1 cellular context compared by ENCODE assay signal in the genomic region with DNA sequence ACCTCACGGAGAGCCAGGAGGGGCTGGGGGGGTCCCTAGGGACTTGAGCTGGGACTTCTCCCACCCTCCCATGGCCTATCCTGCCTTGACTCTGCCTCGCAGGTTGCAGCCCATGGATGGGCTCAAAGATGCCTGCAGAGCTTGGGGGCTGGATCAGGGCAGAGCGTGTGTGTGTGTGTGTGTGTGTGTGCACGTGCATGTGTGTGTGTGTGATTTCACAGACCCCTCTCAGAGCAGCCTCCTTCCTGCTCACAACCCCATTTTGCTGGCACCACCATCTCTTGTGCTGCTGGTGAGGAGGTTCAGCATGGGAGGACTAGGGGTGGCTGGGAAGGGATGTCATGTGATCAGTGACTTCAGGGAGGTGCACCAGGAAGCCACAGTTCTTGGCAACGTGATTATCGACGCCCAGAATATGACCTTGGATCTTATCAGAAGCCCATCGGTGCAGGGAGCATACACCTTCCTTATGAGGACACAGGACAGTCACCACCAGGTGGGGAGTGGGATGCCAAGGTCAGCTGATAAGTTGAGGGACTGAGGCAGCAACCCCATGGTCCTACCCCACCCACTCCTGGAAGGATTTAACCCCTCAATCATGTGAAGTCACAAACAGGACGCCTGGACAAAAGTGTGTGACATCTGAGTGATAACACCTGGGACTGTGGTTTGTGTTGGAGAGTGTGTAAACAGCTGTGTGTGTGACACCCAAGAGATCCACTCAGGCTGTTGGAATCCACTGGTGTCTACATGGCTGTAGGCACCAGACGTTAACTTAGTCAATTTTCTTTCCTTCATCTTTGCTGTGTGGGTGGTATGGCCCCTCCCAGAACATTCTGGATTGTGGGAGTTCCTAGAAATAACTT.
TF ChIP-seq lines count a peak whose summit lies in the region.

No MANE protein-coding gene starts in this region.

TF ChIP-seq in K562, 482 proteins besides CTCF, POLR2A, EP300 and RAD21 (continued from another document and continues in another):
- TF ChIP-seq, protein P1, sequence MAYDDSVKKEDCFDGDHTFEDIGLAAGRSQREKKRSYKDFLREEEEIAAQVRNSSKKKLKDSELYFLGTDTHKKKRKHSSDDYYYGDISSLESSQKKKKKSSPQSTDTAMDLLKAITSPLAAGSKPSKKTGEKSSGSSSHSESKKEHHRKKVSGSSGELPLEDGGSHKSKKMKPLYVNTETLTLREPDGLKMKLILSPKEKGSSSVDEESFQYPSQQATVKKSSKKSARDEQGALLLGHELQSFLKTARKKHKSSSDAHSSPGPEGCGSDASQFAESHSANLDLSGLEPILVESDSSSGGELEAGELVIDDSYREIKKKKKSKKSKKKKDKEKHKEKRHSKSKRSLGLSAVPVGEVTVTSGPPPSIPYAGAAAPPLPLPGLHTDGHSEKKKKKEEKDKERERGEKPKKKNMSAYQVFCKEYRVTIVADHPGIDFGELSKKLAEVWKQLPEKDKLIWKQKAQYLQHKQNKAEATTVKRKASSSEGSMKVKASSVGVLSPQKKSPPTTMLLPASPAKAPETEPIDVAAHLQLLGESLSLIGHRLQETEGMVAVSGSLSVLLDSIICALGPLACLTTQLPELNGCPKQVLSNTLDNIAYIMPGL (CRISPR knock-in tag; IDR thresholded peaks at IDR 0.05) = no peak
- no peak for TF ChIP-seq RB1 (IDR thresholded peaks at IDR 0.05; ENCODE audit: low read depth)
- TF ChIP-seq, protein P2, sequence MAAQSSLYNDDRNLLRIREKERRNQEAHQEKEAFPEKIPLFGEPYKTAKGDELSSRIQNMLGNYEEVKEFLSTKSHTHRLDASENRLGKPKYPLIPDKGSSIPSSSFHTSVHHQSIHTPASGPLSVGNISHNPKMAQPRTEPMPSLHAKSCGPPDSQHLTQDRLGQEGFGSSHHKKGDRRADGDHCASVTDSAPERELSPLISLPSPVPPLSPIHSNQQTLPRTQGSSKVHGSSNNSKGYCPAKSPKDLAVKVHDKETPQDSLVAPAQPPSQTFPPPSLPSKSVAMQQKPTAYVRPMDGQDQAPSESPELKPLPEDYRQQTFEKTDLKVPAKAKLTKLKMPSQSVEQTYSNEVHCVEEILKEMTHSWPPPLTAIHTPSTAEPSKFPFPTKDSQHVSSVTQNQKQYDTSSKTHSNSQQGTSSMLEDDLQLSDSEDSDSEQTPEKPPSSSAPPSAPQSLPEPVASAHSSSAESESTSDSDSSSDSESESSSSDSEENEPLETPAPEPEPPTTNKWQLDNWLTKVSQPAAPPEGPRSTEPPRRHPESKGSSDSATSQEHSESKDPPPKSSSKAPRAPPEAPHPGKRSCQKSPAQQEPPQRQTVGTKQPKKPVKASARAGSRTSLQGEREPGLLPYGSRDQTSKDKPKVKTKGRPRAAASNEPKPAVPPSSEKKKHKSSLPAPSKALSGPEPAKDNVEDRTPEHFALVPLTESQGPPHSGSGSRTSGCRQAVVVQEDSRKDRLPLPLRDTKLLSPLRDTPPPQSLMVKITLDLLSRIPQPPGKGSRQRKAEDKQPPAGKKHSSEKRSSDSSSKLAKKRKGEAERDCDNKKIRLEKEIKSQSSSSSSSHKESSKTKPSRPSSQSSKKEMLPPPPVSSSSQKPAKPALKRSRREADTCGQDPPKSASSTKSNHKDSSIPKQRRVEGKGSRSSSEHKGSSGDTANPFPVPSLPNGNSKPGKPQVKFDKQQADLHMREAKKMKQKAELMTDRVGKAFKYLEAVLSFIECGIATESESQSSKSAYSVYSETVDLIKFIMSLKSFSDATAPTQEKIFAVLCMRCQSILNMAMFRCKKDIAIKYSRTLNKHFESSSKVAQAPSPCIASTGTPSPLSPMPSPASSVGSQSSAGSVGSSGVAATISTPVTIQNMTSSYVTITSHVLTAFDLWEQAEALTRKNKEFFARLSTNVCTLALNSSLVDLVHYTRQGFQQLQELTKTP (IDR thresholded peaks at IDR 0.05; ENCODE audit: low read depth in 1 of 2, partially characterized antibody in 2 of 2) = no peak
- TF ChIP-seq ZFPM2 (CRISPR knock-in tag; IDR thresholded peaks at IDR 0.05) = no peak
- TF ChIP-seq, protein P3, sequence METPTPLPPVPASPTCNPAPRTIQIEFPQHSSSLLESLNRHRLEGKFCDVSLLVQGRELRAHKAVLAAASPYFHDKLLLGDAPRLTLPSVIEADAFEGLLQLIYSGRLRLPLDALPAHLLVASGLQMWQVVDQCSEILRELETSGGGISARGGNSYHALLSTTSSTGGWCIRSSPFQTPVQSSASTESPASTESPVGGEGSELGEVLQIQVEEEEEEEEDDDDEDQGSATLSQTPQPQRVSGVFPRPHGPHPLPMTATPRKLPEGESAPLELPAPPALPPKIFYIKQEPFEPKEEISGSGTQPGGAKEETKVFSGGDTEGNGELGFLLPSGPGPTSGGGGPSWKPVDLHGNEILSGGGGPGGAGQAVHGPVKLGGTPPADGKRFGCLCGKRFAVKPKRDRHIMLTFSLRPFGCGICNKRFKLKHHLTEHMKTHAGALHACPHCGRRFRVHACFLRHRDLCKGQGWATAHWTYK (CRISPR knock-in tag; IDR thresholded peaks at IDR 0.05) = no peak
- TF ChIP-seq KLF13 (tag; IDR thresholded peaks at IDR 0.05; ENCODE audit: borderline replicate concordance, low read depth) = no peak
- TF ChIP-seq U2AF2 (optimal IDR thresholded peaks at IDR 0.05; ENCODE audit: low read depth, low read length) = no peak
- TF ChIP-seq, protein P4, sequence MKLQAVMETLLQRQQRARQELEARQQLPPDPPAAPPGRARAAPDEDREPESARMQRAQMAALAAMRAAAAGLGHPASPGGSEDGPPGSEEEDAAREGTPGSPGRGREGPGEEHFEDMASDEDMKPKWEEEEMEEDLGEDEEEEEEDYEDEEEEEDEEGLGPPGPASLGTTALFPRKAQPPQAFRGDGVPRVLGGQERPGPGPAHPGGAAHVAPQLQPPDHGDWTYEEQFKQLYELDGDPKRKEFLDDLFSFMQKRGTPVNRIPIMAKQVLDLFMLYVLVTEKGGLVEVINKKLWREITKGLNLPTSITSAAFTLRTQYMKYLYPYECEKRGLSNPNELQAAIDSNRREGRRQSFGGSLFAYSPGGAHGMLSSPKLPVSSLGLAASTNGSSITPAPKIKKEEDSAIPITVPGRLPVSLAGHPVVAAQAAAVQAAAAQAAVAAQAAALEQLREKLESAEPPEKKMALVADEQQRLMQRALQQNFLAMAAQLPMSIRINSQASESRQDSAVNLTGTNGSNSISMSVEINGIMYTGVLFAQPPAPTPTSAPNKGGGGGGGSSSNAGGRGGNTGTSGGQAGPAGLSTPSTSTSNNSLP (IDR thresholded peaks at IDR 0.05; ENCODE audit: borderline replicate concordance, low read depth, low read length) = no peak
- no peak for TF ChIP-seq RHOXF2B (CRISPR knock-in tag; conservative IDR thresholded peaks at IDR 0.05)
- no peak for TF ChIP-seq CHD2 (IDR thresholded peaks at IDR 0.05; ENCODE audit: low read depth, low read length)
- TF ChIP-seq HMG20B (CRISPR knock-in tag; IDR thresholded peaks at IDR 0.05) = no peak
- peak; percentile 40; the same call in 1 of the 2 replicates for TF ChIP-seq ZNF431 (CRISPR knock-in tag; IDR thresholded peaks at IDR 0.05)
- TF ChIP-seq FUS (optimal IDR thresholded peaks at IDR 0.05; ENCODE audit: low read depth, low read length) = no peak
- TF ChIP-seq GATAD2B (IDR thresholded peaks at IDR 0.05; ENCODE audit: borderline replicate concordance) = no peak
- TF ChIP-seq ZNF75A (CRISPR knock-in tag; IDR thresholded peaks at IDR 0.05) = no peak
- TF ChIP-seq, protein P5, sequence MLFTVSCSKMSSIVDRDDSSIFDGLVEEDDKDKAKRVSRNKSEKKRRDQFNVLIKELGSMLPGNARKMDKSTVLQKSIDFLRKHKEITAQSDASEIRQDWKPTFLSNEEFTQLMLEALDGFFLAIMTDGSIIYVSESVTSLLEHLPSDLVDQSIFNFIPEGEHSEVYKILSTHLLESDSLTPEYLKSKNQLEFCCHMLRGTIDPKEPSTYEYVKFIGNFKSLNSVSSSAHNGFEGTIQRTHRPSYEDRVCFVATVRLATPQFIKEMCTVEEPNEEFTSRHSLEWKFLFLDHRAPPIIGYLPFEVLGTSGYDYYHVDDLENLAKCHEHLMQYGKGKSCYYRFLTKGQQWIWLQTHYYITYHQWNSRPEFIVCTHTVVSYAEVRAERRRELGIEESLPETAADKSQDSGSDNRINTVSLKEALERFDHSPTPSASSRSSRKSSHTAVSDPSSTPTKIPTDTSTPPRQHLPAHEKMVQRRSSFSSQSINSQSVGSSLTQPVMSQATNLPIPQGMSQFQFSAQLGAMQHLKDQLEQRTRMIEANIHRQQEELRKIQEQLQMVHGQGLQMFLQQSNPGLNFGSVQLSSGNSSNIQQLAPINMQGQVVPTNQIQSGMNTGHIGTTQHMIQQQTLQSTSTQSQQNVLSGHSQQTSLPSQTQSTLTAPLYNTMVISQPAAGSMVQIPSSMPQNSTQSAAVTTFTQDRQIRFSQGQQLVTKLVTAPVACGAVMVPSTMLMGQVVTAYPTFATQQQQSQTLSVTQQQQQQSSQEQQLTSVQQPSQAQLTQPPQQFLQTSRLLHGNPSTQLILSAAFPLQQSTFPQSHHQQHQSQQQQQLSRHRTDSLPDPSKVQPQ (CRISPR knock-in tag; IDR thresholded peaks at IDR 0.05; ENCODE audit: borderline replicate concordance) = no peak
- TF ChIP-seq NR2C2 (CRISPR knock-in tag; IDR thresholded peaks at IDR 0.05) = no peak
- TF ChIP-seq NR2C2 (tag; IDR thresholded peaks at IDR 0.05) = peak; percentile 53
- no peak for TF ChIP-seq NFE2 (IDR thresholded peaks at IDR 0.05; ENCODE audit: low read depth)
- TF ChIP-seq ZEB2 (IDR thresholded peaks at IDR 0.05) = 0 out of 2 replicates have a peak, but pooled peaks have one; percentile 22
- no peak for TF ChIP-seq RBBP5 (IDR thresholded peaks at IDR 0.05; ENCODE audit: borderline replicate concordance, insufficient read depth, low read length, poor library complexity, severe bottlenecking)
- TF ChIP-seq, protein P6, sequence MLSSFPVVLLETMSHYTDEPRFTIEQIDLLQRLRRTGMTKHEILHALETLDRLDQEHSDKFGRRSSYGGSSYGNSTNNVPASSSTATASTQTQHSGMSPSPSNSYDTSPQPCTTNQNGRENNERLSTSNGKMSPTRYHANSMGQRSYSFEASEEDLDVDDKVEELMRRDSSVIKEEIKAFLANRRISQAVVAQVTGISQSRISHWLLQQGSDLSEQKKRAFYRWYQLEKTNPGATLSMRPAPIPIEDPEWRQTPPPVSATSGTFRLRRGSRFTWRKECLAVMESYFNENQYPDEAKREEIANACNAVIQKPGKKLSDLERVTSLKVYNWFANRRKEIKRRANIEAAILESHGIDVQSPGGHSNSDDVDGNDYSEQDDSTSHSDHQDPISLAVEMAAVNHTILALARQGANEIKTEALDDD (IDR thresholded peaks at IDR 0.05) = no peak
- no peak for TF ChIP-seq ZNF239 (CRISPR knock-in tag; IDR thresholded peaks at IDR 0.05)
- TF ChIP-seq, protein P7, sequence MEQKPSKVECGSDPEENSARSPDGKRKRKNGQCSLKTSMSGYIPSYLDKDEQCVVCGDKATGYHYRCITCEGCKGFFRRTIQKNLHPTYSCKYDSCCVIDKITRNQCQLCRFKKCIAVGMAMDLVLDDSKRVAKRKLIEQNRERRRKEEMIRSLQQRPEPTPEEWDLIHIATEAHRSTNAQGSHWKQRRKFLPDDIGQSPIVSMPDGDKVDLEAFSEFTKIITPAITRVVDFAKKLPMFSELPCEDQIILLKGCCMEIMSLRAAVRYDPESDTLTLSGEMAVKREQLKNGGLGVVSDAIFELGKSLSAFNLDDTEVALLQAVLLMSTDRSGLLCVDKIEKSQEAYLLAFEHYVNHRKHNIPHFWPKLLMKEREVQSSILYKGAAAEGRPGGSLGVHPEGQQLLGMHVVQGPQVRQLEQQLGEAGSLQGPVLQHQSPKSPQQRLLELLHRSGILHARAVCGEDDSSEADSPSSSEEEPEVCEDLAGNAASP (IDR thresholded peaks at IDR 0.05) = no peak
- no peak for TF ChIP-seq NONO (IDR thresholded peaks at IDR 0.05; ENCODE audit: low read depth in 2 of 2, low read length in 1 of 2)
- TF ChIP-seq ZNF586 (CRISPR knock-in tag; conservative IDR thresholded peaks at IDR 0.05) = no peak
- no peak for TF ChIP-seq POLR2B (IDR thresholded peaks at IDR 0.05; ENCODE audit: low read depth, partially characterized antibody)
- no peak for TF ChIP-seq ATF7 (IDR thresholded peaks at IDR 0.05)
- TF ChIP-seq CREBBP (IDR thresholded peaks at IDR 0.05; ENCODE audit: low read depth, low read length) = no peak
- TF ChIP-seq BDP1 (IDR thresholded peaks at IDR 0.05; ENCODE audit: insufficient read depth, insufficient read length) = no peak
- TF ChIP-seq ELF1 (tag; IDR thresholded peaks at IDR 0.05) = peak; percentile 59
- TF ChIP-seq, protein P8, sequence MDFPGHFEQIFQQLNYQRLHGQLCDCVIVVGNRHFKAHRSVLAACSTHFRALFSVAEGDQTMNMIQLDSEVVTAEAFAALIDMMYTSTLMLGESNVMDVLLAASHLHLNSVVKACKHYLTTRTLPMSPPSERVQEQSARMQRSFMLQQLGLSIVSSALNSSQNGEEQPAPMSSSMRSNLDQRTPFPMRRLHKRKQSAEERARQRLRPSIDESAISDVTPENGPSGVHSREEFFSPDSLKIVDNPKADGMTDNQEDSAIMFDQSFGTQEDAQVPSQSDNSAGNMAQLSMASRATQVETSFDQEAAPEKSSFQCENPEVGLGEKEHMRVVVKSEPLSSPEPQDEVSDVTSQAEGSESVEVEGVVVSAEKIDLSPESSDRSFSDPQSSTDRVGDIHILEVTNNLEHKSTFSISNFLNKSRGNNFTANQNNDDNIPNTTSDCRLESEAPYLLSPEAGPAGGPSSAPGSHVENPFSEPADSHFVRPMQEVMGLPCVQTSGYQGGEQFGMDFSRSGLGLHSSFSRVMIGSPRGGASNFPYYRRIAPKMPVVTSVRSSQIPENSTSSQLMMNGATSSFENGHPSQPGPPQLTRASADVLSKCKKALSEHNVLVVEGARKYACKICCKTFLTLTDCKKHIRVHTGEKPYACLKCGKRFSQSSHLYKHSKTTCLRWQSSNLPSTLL (IDR thresholded peaks at IDR 0.05) = no peak
- TF ChIP-seq, protein P9, sequence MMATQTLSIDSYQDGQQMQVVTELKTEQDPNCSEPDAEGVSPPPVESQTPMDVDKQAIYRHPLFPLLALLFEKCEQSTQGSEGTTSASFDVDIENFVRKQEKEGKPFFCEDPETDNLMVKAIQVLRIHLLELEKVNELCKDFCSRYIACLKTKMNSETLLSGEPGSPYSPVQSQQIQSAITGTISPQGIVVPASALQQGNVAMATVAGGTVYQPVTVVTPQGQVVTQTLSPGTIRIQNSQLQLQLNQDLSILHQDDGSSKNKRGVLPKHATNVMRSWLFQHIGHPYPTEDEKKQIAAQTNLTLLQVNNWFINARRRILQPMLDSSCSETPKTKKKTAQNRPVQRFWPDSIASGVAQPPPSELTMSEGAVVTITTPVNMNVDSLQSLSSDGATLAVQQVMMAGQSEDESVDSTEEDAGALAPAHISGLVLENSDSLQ (IDR thresholded peaks at IDR 0.05) = no peak
- TF ChIP-seq RFX7 (CRISPR knock-in tag; IDR thresholded peaks at IDR 0.05) = no peak
- TF ChIP-seq HDAC1 (IDR thresholded peaks at IDR 0.05) = no peak
- no peak for TF ChIP-seq ZNF133 (CRISPR knock-in tag; IDR thresholded peaks at IDR 0.05)
- TF ChIP-seq, protein P10, sequence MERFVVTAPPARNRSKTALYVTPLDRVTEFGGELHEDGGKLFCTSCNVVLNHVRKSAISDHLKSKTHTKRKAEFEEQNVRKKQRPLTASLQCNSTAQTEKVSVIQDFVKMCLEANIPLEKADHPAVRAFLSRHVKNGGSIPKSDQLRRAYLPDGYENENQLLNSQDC (CRISPR knock-in tag; IDR thresholded peaks at IDR 0.05) = no peak
- no peak for TF ChIP-seq YY1 (IDR thresholded peaks at IDR 0.05; ENCODE audit: borderline replicate concordance in 1 of 3, control insufficient read depth in 1 of 3, extremely low read depth in 1 of 3, insufficient read depth in 3 of 3, insufficient read length in 1 of 3, insufficient replicate concordance in 2 of 3, low read depth in 1 of 3, low read length in 2 of 3)
- 0 out of 2 replicates have a peak, but pooled peaks have one; percentile 42 for TF ChIP-seq HDAC8 (tag; IDR thresholded peaks at IDR 0.05)
- no peak for TF ChIP-seq ZNF77 (CRISPR knock-in tag; IDR thresholded peaks at IDR 0.05)
- no peak for TF ChIP-seq CBX8 (IDR thresholded peaks at IDR 0.05; ENCODE audit: borderline replicate concordance, extremely low read depth, low read depth, low read length, poor library complexity, severe bottlenecking)
